Comparison of ENCODE assay signal across 24 cellular contexts in the genomic region with DNA sequence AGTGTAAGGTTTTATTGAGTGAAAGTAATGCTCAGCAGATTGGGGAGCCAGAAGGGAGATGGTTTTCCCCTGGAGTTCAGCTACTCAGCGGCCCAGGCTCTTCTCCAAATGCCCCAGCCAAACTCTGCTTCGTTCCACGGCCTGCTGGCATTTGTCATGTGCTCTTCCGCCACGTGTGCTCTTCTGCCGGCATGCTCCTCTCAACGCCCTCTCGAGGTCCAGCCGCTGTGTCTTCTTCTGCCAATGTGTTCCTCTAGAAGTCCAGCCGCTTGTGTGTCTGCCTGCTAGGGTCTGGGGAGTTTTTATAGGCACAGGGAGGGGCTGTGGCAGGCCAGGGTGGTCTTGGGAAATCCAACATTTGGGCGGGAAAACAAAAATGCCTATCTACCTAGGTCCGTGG.
DNase-seq lines count a peak whose midpoint lies in the region; ATAC-seq and TF ChIP-seq lines count a peak whose summit lies in the region.
"Had no signal": no experiment of that assay in that cellular context is flagged by ENCODE, and none has a peak within 500 bp of the region (broad histone marks: within the 10 kb centered on the region; RNA-seq: fewer than 3 reads in every experiment).

No MANE protein-coding gene starts in this region.

- H3K79me2 ChIP-seq in GM23338 (replicated peaks; ENCODE audit: insufficient read depth) (peaks cover 84% of the 10 kb centered on the region), hepatocyte (peaks cover 93% of the 10 kb centered on the region)

- no peaks in the 10 kb centered on the region for H3K9me3 ChIP-seq in CD4-positive, alpha-beta T cell (ENCODE audit: control insufficient read depth, low read length)
- H3K9me3 ChIP-seq in naive thymus-derived CD4-positive, alpha-beta T cell (ENCODE audit: control insufficient read depth in 2 of 3, low read length in 3 of 3), result no peaks in the 10 kb centered on the region
- H3K9me3 ChIP-seq in A673 (ENCODE audit: low read depth, low read length, poor library complexity, severe bottlenecking), result no peaks in the 10 kb centered on the region
- H3K9me3 ChIP-seq in hepatocyte (ENCODE audit: low read depth), result no peaks in the 10 kb centered on the region
- H3K9me3 ChIP-seq: ascending aorta, gastrocnemius medialis, MG63, stomach, thyroid gland, vagina had no signal

- BruUV-seq in A673 (replicated peaks; lab: Mats Ljungman, UMichigan), result no TSS peak

- no peaks in the 10 kb centered on the region for H3K27me3 Mint-ChIP-seq in CD4-positive, alpha-beta T cell
- peaks cover 3% of the 10 kb centered on the region for H3K27me3 Mint-ChIP-seq in GM23338 (ENCODE audit: insufficient read depth, low read depth, poor library complexity)
- H3K27me3 Mint-ChIP-seq in activated T-helper 2 cell treated with anti-CD3 and anti-CD28 coated beads, Interferon-gamma antibody, Interleukin-2, Interleukin-4, amounts not matched to agents 10 μg/mL and 5 μg/mL and 100 μg/mL, durations not matched to agents 14 hours and 24 hours and 36 hours (ENCODE audit: low read depth), result no peaks in the 10 kb centered on the region
- H3K27me3 Mint-ChIP-seq in naive thymus-derived CD4-positive, alpha-beta T cell, result no peaks in the 10 kb centered on the region
- H3K27me3 Mint-ChIP-seq: CD4-positive, CD25-positive, alpha-beta regulatory T cell had no signal

- H3K4me3 Mint-ChIP-seq in CD4-positive, alpha-beta T cell, result no peak overlapping the region
- no peak overlapping the region for H3K4me3 Mint-ChIP-seq in GM23338
- no peak overlapping the region for H3K4me3 Mint-ChIP-seq in activated T-helper 2 cell treated with anti-CD3 and anti-CD28 coated beads, Interferon-gamma antibody, Interleukin-2, Interleukin-4, amounts not matched to agents 10 μg/mL and 5 μg/mL and 100 μg/mL, durations not matched to agents 14 hours and 24 hours and 36 hours (ENCODE audit: low read depth)
- peak overlapping the region in 8 of 10 donors; percentile 18 to 82 (median 60) for H3K4me3 Mint-ChIP-seq in naive thymus-derived CD4-positive, alpha-beta T cell
- H3K4me3 Mint-ChIP-seq: CD4-positive, CD25-positive, alpha-beta regulatory T cell had no signal

- CTCF ChIA-PET in CD4-positive, alpha-beta T cell (lab: Charles Lee), result interaction anchor here (1.5 to 1.6 kb wide), 2 partner anchors 11 to 13 kb away, joined by 3 to 4 read pairs; no protein-coding TSS in a partner anchor
- CTCF ChIA-PET in naive thymus-derived CD4-positive, alpha-beta T cell (lab: Charles Lee), result interaction anchor here (0.7 to 1.5 kb wide), 3 partner anchors 33 to 35 kb away, joined by 3 to 5 read pairs (median 3); no protein-coding TSS in a partner anchor
- CTCF ChIA-PET in A673 (lab: Charles Lee), result interaction anchor here (0.7 kb wide), 1 partner anchor 455 kb away, joined by 3 read pairs; no protein-coding TSS in a partner anchor

- H3K9me2 ChIP-seq in GM23338 (ENCODE audit: insufficient read depth), result no peaks in the 10 kb centered on the region
- no peaks in the 10 kb centered on the region for H3K9me2 ChIP-seq in hepatocyte (replicated peaks; ENCODE audit: insufficient read depth)

- H3K4me2 ChIP-seq in GM23338 (no peak overlapping the region), hepatocyte (no peak overlapping the region)

- H2AFZ ChIP-seq in GM23338, result no peak overlapping the region
- no peak overlapping the region for H2AFZ ChIP-seq in hepatocyte

- DNase-seq in CD4-positive, alpha-beta T cell, result no peak
- no peak for DNase-seq in GM23338 (ENCODE audit: low spot score)
- no peak for DNase-seq in activated T-helper 2 cell treated with anti-CD3 and anti-CD28 coated beads, Interferon-gamma antibody, Interleukin-2, Interleukin-4, amounts not matched to agents 10 μg/mL and 5 μg/mL and 100 μg/mL, durations not matched to agents 14 hours and 24 hours and 36 hours (ENCODE audit: low spot score)
- no peak for DNase-seq in naive thymus-derived CD4-positive, alpha-beta T cell
- DNase-seq in A673 (ENCODE audit: low spot score), result no peak
- no peak for DNase-seq in middle frontal gyrus (ENCODE audit: extremely low spot score, low spot score)
- no peak for DNase-seq in hepatocyte (ENCODE audit: low spot score)
- no peak for DNase-seq in activated CD4-positive, CD25-positive, alpha-beta regulatory T cell treated with anti-CD3 and anti-CD28 coated beads, Interleukin-2, amount 50 U/mL, for 72 hours
- DNase-seq: activated CD4-positive, alpha-beta T cell treated with anti-CD3 and anti-CD28 coated beads for 1 hour; activated naive CD4-positive, alpha-beta T cell treated with Interleukin-2 at 50 U/mL for 16 hours; activated T-cell treated with anti-CD3 and anti-CD28 coated beads for 4 hours; CD4-positive, CD25-positive, alpha-beta regulatory T cell; central memory CD4-positive, alpha-beta T cell; gastrocnemius medialis; GOT3; KG1; MG63; NCI-H2029 treated with DMSO at 0.1 percent for 48 hours; NCI-H226; NCI-H774; stomach had no signal

- intact Hi-C loops in CD4-positive, alpha-beta T cell (cut with DNase I, micrococcal nuclease), result no loop called here
- intact Hi-C loops in activated T-helper 2 cell treated with anti-CD3 and anti-CD28 coated beads, Interferon-gamma antibody, Interleukin-2, Interleukin-4, amounts not matched to agents 10 μg/mL and 5 μg/mL and 100 μg/mL, durations not matched to agents 14 hours and 24 hours and 36 hours (cut with micrococcal nuclease), result no loop called here
- intact Hi-C loops in naive thymus-derived CD4-positive, alpha-beta T cell (cut with micrococcal nuclease), result loop anchor here (2.0 to 5.0 kb wide), 2 partner anchors 14 to 34 kb away; no protein-coding TSS in a partner anchor
- intact Hi-C loops in A673 (cut with micrococcal nuclease; ENCODE audit: unreplicated experiment), result no loop called here

- POLR2A ChIA-PET in CD4-positive, alpha-beta T cell (lab: Charles Lee), result no interaction called here
- POLR2A ChIA-PET in naive thymus-derived CD4-positive, alpha-beta T cell (lab: Charles Lee), result no interaction called here
- POLR2A ChIA-PET in A673 (lab: Charles Lee; ENCODE audit: low non-redundant PET), result interaction anchor here (0.6 kb wide), 1 partner anchor 16 kb away, joined by 5 read pairs; no protein-coding TSS in a partner anchor

- no peaks in the 10 kb centered on the region for H3K9me3 Mint-ChIP-seq in CD4-positive, alpha-beta T cell
- no peaks in the 10 kb centered on the region for H3K9me3 Mint-ChIP-seq in GM23338
- no peaks in the 10 kb centered on the region for H3K9me3 Mint-ChIP-seq in activated T-helper 2 cell treated with anti-CD3 and anti-CD28 coated beads, Interferon-gamma antibody, Interleukin-2, Interleukin-4, amounts not matched to agents 10 μg/mL and 5 μg/mL and 100 μg/mL, durations not matched to agents 14 hours and 24 hours and 36 hours
- H3K9me3 Mint-ChIP-seq in naive thymus-derived CD4-positive, alpha-beta T cell, result no peaks in the 10 kb centered on the region
- H3K9me3 Mint-ChIP-seq: CD4-positive, CD25-positive, alpha-beta regulatory T cell had no signal

- WGBS in hepatocyte (ENCODE audit: low lambda C conversion rate, missing lambda C conversion rate), result 87% methylated on average over 11 of the region's 12 CpGs

- H3K4me3 ChIP-seq in GM23338 (no peak overlapping the region), A673 (ENCODE audit: low read depth, low read length, poor library complexity, severe bottlenecking) (no peak overlapping the region), hepatocyte (no peak overlapping the region)
- no peak overlapping the region for H3K4me3 ChIP-seq in naive thymus-derived CD4-positive, alpha-beta T cell (ENCODE audit: low read length)
- H3K4me3 ChIP-seq: ascending aorta, gastrocnemius medialis, MG63, stomach, thyroid gland, vagina had no signal

- H3K4me1 ChIP-seq in GM23338 (ENCODE audit: insufficient read depth) (peaks cover 25% of the 10 kb centered on the region), A673 (ENCODE audit: insufficient read depth, low read length, poor library complexity, severe bottlenecking) (peaks cover 45% of the 10 kb centered on the region), hepatocyte (ENCODE audit: insufficient read depth) (peaks cover 22% of the 10 kb centered on the region)
- peaks cover 34 to 72% of the 10 kb centered on the region in 2 donors for H3K4me1 ChIP-seq in naive thymus-derived CD4-positive, alpha-beta T cell (ENCODE audit: control insufficient read depth in 2 of 2, insufficient read depth in 2 of 2, low read length in 2 of 2)

- H3K36me3 Mint-ChIP-seq in CD4-positive, alpha-beta T cell (ENCODE audit: low read depth), result peaks cover 8% of the 10 kb centered on the region
- H3K36me3 Mint-ChIP-seq in GM23338 (ENCODE audit: low read depth), result peaks cover 5% of the 10 kb centered on the region; the same call in 1 of the 3 replicates
- peaks cover 8% of the 10 kb centered on the region for H3K36me3 Mint-ChIP-seq in activated T-helper 2 cell treated with anti-CD3 and anti-CD28 coated beads, Interferon-gamma antibody, Interleukin-2, Interleukin-4, amounts not matched to agents 10 μg/mL and 5 μg/mL and 100 μg/mL, durations not matched to agents 14 hours and 24 hours and 36 hours (ENCODE audit: low read depth)
- H3K36me3 Mint-ChIP-seq in naive thymus-derived CD4-positive, alpha-beta T cell, result peaks cover 0 to 18% (median 4%) of the 10 kb centered on the region in 5 donors
- H3K36me3 Mint-ChIP-seq: CD4-positive, CD25-positive, alpha-beta regulatory T cell had no signal

- peak overlapping the region; percentile 86 for H3K27ac Mint-ChIP-seq in CD4-positive, alpha-beta T cell
- H3K27ac Mint-ChIP-seq in GM23338, result no peak overlapping the region
- H3K27ac Mint-ChIP-seq in activated T-helper 2 cell treated with anti-CD3 and anti-CD28 coated beads, Interferon-gamma antibody, Interleukin-2, Interleukin-4, amounts not matched to agents 10 μg/mL and 5 μg/mL and 100 μg/mL, durations not matched to agents 14 hours and 24 hours and 36 hours, result peak overlapping the region; percentile 19
- H3K27ac Mint-ChIP-seq in naive thymus-derived CD4-positive, alpha-beta T cell, result peak overlapping the region; percentile 0 to 91 (median 82)

- no peaks in the 10 kb centered on the region for H3K27me3 ChIP-seq in CD4-positive, alpha-beta T cell (ENCODE audit: control insufficient read depth, insufficient read depth, low read length)
- H3K27me3 ChIP-seq in GM23338 (ENCODE audit: insufficient read depth) (no peaks in the 10 kb centered on the region), A673 (replicated peaks; ENCODE audit: insufficient read depth, low read depth, low read length, poor library complexity) (no peaks in the 10 kb centered on the region), hepatocyte (no peaks in the 10 kb centered on the region)
- H3K27me3 ChIP-seq in naive thymus-derived CD4-positive, alpha-beta T cell (ENCODE audit: control insufficient read depth in 2 of 2, insufficient read depth in 2 of 2, low read length in 2 of 2), result no peaks in the 10 kb centered on the region
- H3K27me3 ChIP-seq: ascending aorta, gastrocnemius medialis, MG63, stomach, thyroid gland, vagina had no signal

- H4K20me1 ChIP-seq in GM23338 (replicated peaks; ENCODE audit: insufficient read depth), result peaks cover 72% of the 10 kb centered on the region
- peaks cover 37% of the 10 kb centered on the region for H4K20me1 ChIP-seq in hepatocyte (ENCODE audit: insufficient read depth, poor library complexity, severe bottlenecking)

- no peak for TF ChIP-seq CTCF in CD4-positive, alpha-beta T cell (IDR thresholded peaks at IDR 0.05)
- no peak for TF ChIP-seq CTCF in GM23338 (conservative IDR thresholded peaks at IDR 0.05; ENCODE audit: low read depth in 2 of 2)
- TF ChIP-seq CTCF in A673 (conservative IDR thresholded peaks at IDR 0.05; ENCODE audit: low read depth, low read length), result no peak
- no peak for TF ChIP-seq CTCF in hepatocyte (IDR thresholded peaks at IDR 0.05; ENCODE audit: poor library complexity)

- H3K4me1 Mint-ChIP-seq in CD4-positive, alpha-beta T cell (ENCODE audit: low read depth), result peaks cover 78% of the 10 kb centered on the region
- peaks cover 34% of the 10 kb centered on the region for H3K4me1 Mint-ChIP-seq in GM23338
- peaks cover 70% of the 10 kb centered on the region for H3K4me1 Mint-ChIP-seq in activated T-helper 2 cell treated with anti-CD3 and anti-CD28 coated beads, Interferon-gamma antibody, Interleukin-2, Interleukin-4, amounts not matched to agents 10 μg/mL and 5 μg/mL and 100 μg/mL, durations not matched to agents 14 hours and 24 hours and 36 hours (ENCODE audit: low read depth)
- H3K4me1 Mint-ChIP-seq in naive thymus-derived CD4-positive, alpha-beta T cell, result peaks cover 64 to 83% (median 75%) of the 10 kb centered on the region in 7 donors

- no peak for ATAC-seq in CD4-positive, alpha-beta T cell (ENCODE audit: poor library complexity)
- peak; percentile 18 for ATAC-seq in GM23338
- ATAC-seq in naive thymus-derived CD4-positive, alpha-beta T cell, result no peak
- ATAC-seq: gastrocnemius medialis had no signal

- H3K36me3 ChIP-seq in GM23338 (ENCODE audit: insufficient read depth) (no peaks in the 10 kb centered on the region), A673 (ENCODE audit: insufficient read depth, low read length, poor library complexity, severe bottlenecking) (no peaks in the 10 kb centered on the region), hepatocyte (replicated peaks; ENCODE audit: insufficient read depth, low read depth) (no peaks in the 10 kb centered on the region)
- no peaks in the 10 kb centered on the region for H3K36me3 ChIP-seq in naive thymus-derived CD4-positive, alpha-beta T cell (ENCODE audit: control insufficient read depth in 2 of 3, insufficient read depth in 3 of 3, low read length in 3 of 3)
- H3K36me3 ChIP-seq: gastrocnemius medialis, thyroid gland, vagina had no signal

- H3K27ac ChIP-seq in CD4-positive, alpha-beta T cell (ENCODE audit: low read depth, low read length), result no peak overlapping the region
- H3K27ac ChIP-seq in GM23338 (ENCODE audit: low read depth) (no peak overlapping the region), A673 (ENCODE audit: low read depth, low read length, poor library complexity, severe bottlenecking) (no peak overlapping the region), hepatocyte (no peak overlapping the region)
- no peak overlapping the region for H3K27ac ChIP-seq in naive thymus-derived CD4-positive, alpha-beta T cell (ENCODE audit: low read depth, low read length)
- H3K27ac ChIP-seq: ascending aorta, gastrocnemius medialis, stomach, thyroid gland, vagina had no signal

- no peaks in the 10 kb centered on the region for H3F3A ChIP-seq in GM23338 (replicated peaks; ENCODE audit: low read depth)

Comparison
In these comparisons a context has a peak if more than half of its experiments do, and no peak if none do; other contexts are left out.
1. H3K4me3 Mint-ChIP-seq: peak in naive thymus-derived CD4-positive, alpha-beta T cell (8 of 10); none in CD4-positive, alpha-beta T cell (single experiment), GM23338 (single experiment) and activated T-helper 2 cell treated with anti-CD3 and anti-CD28 coated beads, Interferon-gamma antibody, Interleukin-2, Interleukin-4, amounts not matched to agents 10 μg/mL and 5 μg/mL and 100 μg/mL, durations not matched to agents 14 hours and 24 hours and 36 hours (single experiment).
2. intact Hi-C loops: an anchor here in naive thymus-derived CD4-positive, alpha-beta T cell (2.0 to 5.0 kb wide); none called in CD4-positive, alpha-beta T cell, activated T-helper 2 cell treated with anti-CD3 and anti-CD28 coated beads, Interferon-gamma antibody, Interleukin-2, Interleukin-4, amounts not matched to agents 10 μg/mL and 5 μg/mL and 100 μg/mL, durations not matched to agents 14 hours and 24 hours and 36 hours and A673.